20 cellular contexts compared by ENCODE assay signal in the genomic region with DNA sequence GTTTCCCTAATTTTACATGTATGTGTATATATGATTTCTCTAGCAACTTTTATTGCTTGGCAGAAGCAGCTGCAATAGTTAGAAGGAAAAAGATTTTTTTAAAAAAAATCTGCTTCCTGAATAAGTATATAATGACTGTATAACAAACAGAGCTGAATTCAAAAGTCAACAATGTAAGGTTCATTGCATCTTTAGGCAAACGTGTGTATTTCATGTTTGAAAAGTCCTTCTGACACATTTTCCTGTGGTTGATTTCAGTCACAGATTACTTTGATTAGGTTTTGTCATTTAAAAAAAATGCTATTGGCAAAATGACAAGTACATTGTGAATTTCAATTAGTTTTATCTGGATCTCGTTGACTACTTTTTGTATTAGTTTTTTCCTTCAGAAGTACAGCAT.
"Had no signal": no experiment of that assay in that cellular context is flagged by ENCODE, and none has a peak within 500 bp of the region (broad histone marks: within the 10 kb centered on the region; RNA-seq: fewer than 3 reads in every experiment).

No MANE protein-coding gene starts in this region.

- H3K27me3 ChIP-seq: brain microvascular endothelial cell, tibial artery had no signal

- H3K4me3 Mint-ChIP-seq: activated CD4-positive, alpha-beta memory T cell treated with anti-CD3 and anti-CD28 coated beads for 36 hours; activated naive CD8-positive, alpha-beta T cell treated with anti-CD3 and anti-CD28 coated beads, Interleukin-2, amount 10 ng/mL, durations not matched to agents 7 days and 5 days; central memory CD8-positive, alpha-beta T cell; T-helper 2 cell treated with Interferon-gamma antibody and Interleukin-4, amounts not matched to agents 5 μg/mL and 100 μg/mL, for 36 hours; WTC11 had no signal

- H3K4me1 Mint-ChIP-seq: activated naive CD8-positive, alpha-beta T cell treated with anti-CD3 and anti-CD28 coated beads, Interleukin-2, amount 10 ng/mL, durations not matched to agents 7 days and 5 days; central memory CD8-positive, alpha-beta T cell; WTC11 had no signal

- H3K27ac ChIP-seq: brain microvascular endothelial cell, coronary artery, left ventricle myocardium inferior, tibial artery had no signal

- H3K36me3 Mint-ChIP-seq: activated CD4-positive, alpha-beta memory T cell treated with anti-CD3 and anti-CD28 coated beads for 36 hours; activated naive CD8-positive, alpha-beta T cell treated with anti-CD3 and anti-CD28 coated beads, Interleukin-2, amount 10 ng/mL, durations not matched to agents 7 days and 5 days; WTC11 had no signal

- FAIRE-seq: endometrium, TTC549, urothelium cell line had no signal

- H3K27me3 Mint-ChIP-seq: activated CD4-positive, alpha-beta memory T cell treated with anti-CD3 and anti-CD28 coated beads for 36 hours; activated naive CD8-positive, alpha-beta T cell treated with anti-CD3 and anti-CD28 coated beads, Interleukin-2, amount 10 ng/mL, durations not matched to agents 7 days and 5 days; central memory CD8-positive, alpha-beta T cell had no signal

- H3K4me3 ChIP-seq: coronary artery, left ventricle myocardium inferior, tibial artery had no signal

- H3K9me3 ChIP-seq: left ventricle myocardium inferior, tibial artery had no signal

- DNase-seq: activated CD4-positive, alpha-beta memory T cell treated with anti-CD3 and anti-CD28 coated beads for 36 hours; activated CD4-positive, alpha-beta T cell treated with anti-CD3 and anti-CD28 coated beads for 4 hours; activated naive CD8-positive, alpha-beta T cell treated with anti-CD3 and anti-CD28 coated beads, Interleukin-2, amount 10 ng/mL, durations not matched to agents 7 days and 5 days; brain microvascular endothelial cell; foreskin melanocyte; hypothalamus; kidney; left ventricle myocardium inferior; right cardiac atrium; stimulated activated CD4-positive, alpha-beta T cell treated with anti-CD3 and anti-CD28 coated beads, Interleukin-2, amount 100 ng/mL, for 24 hours; stimulated activated naive CD8-positive, alpha-beta T cell treated with anti-CD3 and anti-CD28 coated beads, Interleukin-15, Interleukin-2, amounts not matched to agents 100 U/mL and 50 U/mL, for 24 hours; substantia nigra; tibial artery had no signal

- H3K36me3 ChIP-seq: brain microvascular endothelial cell, left ventricle myocardium inferior, tibial artery had no signal

- H3K9me3 Mint-ChIP-seq: activated CD4-positive, alpha-beta memory T cell treated with anti-CD3 and anti-CD28 coated beads for 36 hours; activated naive CD8-positive, alpha-beta T cell treated with anti-CD3 and anti-CD28 coated beads, Interleukin-2, amount 10 ng/mL, durations not matched to agents 7 days and 5 days; central memory CD8-positive, alpha-beta T cell; T-helper 2 cell treated with Interferon-gamma antibody and Interleukin-4, amounts not matched to agents 5 μg/mL and 100 μg/mL, for 36 hours; WTC11 had no signal

- H3K27ac Mint-ChIP-seq: activated CD4-positive, alpha-beta memory T cell treated with anti-CD3 and anti-CD28 coated beads for 36 hours; activated naive CD8-positive, alpha-beta T cell treated with anti-CD3 and anti-CD28 coated beads, Interleukin-2, amount 10 ng/mL, durations not matched to agents 7 days and 5 days; T-helper 2 cell treated with Interferon-gamma antibody and Interleukin-4, amounts not matched to agents 5 μg/mL and 100 μg/mL, for 36 hours; WTC11 had no signal
